Comparison of ENCODE assay signal across 14 cellular contexts in the genomic region with DNA sequence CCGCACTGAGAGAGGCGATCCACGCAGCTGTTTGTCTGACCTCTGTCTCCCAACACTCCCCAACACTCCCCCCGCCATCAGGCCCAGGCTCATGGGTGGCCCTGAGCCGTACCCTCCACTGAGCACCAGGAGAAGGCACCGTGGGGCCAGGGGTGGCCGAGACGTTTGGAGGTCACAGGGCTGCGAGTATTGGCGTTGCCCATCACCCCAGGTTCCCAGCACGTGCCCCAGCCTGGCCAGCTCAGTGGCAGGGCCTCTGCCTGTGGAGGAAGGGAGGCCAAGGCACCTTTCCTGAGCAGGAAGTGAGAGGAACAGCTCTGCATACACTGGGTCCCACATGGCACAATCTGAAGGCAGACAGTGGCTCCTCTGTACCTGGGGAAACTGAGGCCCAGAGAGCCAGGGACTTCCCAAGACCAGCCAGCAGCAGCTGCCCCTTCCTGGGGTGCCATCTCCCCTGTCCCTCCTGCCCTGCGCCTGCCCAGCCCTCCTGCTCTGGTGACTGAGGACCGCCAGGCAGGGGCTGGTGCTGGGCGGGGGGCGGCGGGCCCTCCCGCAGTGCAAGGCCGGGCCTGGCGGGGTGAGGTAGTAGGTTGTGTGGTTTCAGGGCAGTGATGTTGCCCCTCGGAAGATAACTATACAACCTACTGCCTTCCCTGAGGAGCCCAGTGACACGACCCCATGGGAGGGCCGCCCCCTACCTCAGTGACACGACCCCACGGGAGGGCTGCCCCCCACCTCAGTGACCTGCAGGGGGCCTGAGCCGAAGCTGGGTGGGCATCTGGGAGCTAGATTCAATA. TPM values are rescaled to one million over a fixed set of nuclear protein-coding genes. Genes with fewer than 3 reads are reported as not detected.
A peak's percentile ranks its signal among the peaks of the same experiment; 100 is the strongest.
DNase-seq lines count a peak whose midpoint lies in the region; ATAC-seq and TF ChIP-seq lines count a peak whose summit lies in the region.
"Had no signal": no experiment of that assay in that cellular context is flagged by ENCODE, and none has a peak within 500 bp of the region (broad histone marks: within the 10 kb centered on the region; RNA-seq: fewer than 3 reads in every experiment).

No MANE protein-coding gene starts in this region.

- H3K4me3 ChIP-seq in fibroblast of mammary gland (ENCODE audit: control insufficient read depth, low read depth, low read length): no peak overlapping the region
- H3K4me3 ChIP-seq in skeletal muscle satellite cell (ENCODE audit: low read length): no peak overlapping the region

- H3K27me3 ChIP-seq in skeletal muscle satellite cell (ENCODE audit: control insufficient read depth, insufficient read depth, low read length): no peaks in the 10 kb centered on the region

- H3K9ac ChIP-seq in skeletal muscle satellite cell (ENCODE audit: low read depth, low read length): peak overlapping the region; percentile 21

- ATAC-seq in left ventricle myocardium superior: no peak
- no peak for ATAC-seq in Right ventricle myocardium superior (ENCODE audit: poor library complexity)
- ATAC-seq: activated T-helper 17 cell treated with anti-CD3 and anti-CD28 coated beads, Interleukin-2, amount 50 U/mL, for 72 hours; stimulated activated naive CD8-positive, alpha-beta T cell treated with anti-CD3 and anti-CD28 coated beads, Interleukin-15, Interleukin-2, amounts not matched to agents 100 U/mL and 50 U/mL, for 24 hours had no signal

- H3K36me3 ChIP-seq in skeletal muscle satellite cell (ENCODE audit: insufficient read depth, low read length): peaks cover 71% of the 10 kb centered on the region

- H3K4me2 ChIP-seq in skeletal muscle satellite cell (ENCODE audit: low read length): no peak overlapping the region

- peaks cover 82% of the 10 kb centered on the region for H3K4me1 ChIP-seq in skeletal muscle satellite cell (ENCODE audit: control insufficient read depth, insufficient read depth, low read length)

- peak; percentile 33 for DNase-seq in left ventricle myocardium superior
- DNase-seq in Right ventricle myocardium superior: no peak
- peak; percentile 10 for DNase-seq in fibroblast of mammary gland (ENCODE audit: low read depth)
- DNase-seq in amygdala (lab: John Stamatoyannopoulos, UW): no peak
- DNase-seq in COLO829 (ENCODE audit: low spot score): no peak
- DNase-seq in effector CD8-positive, alpha-beta T cell (lab: John Stamatoyannopoulos, UW): no peak
- no peak for DNase-seq in GM20000 (ENCODE audit: low spot score)
- DNase-seq: mesendoderm; NCI-H1417 treated with DMSO at 0.1 percent for 48 hours; NCI-H510A; stimulated activated CD4-positive, alpha-beta T cell treated with anti-CD3 and anti-CD28 coated beads, Interleukin-4, amount 100 ng/mL, for 24 hours; stimulated activated naive CD8-positive, alpha-beta T cell treated with anti-CD3 and anti-CD28 coated beads, Interleukin-15, Interleukin-2, amounts not matched to agents 100 U/mL and 50 U/mL, for 24 hours had no signal

- H3K9me3 ChIP-seq in skeletal muscle satellite cell (replicated peaks; ENCODE audit: low read length): no peaks in the 10 kb centered on the region

- TF ChIP-seq CTCF in fibroblast of mammary gland (conservative IDR thresholded peaks at IDR 0.05; ENCODE audit: control insufficient read depth, insufficient read depth, low read depth, low read length) (no peak), GM20000 (IDR thresholded peaks at IDR 0.05; ENCODE audit: extremely low read depth, missing control alignments) (no peak)

- intact Hi-C loops in left ventricle myocardium superior (cut with micrococcal nuclease) (no loop called here), Right ventricle myocardium superior (cut with DNase I) (loop anchor here (5.0 kb wide), 1 partner anchor 36 kb away; no protein-coding TSS in a partner anchor)

RNA-seq across cellular contexts. Expression of gene PPARA, which starts 37.0 kb away (rescaled TPM):
- total RNA-seq in left ventricle myocardium superior (78.9 TPM), Right ventricle myocardium superior (66.1 TPM)
- total RNA-seq in skeletal muscle satellite cell (2012; rRNA removed): 9.0 and 14.2 TPM in 2 replicates

Comparison
In these comparisons a context has a peak if more than half of its experiments do, and no peak if none do; other contexts are left out.
1. DNase-seq: peak in left ventricle myocardium superior (single experiment) and fibroblast of mammary gland (single experiment); none in Right ventricle myocardium superior (single experiment), amygdala (0 of 56), COLO829 (single experiment), effector CD8-positive, alpha-beta T cell (single experiment) and GM20000 (single experiment).